Comparison of ENCODE assay signal across 18 cellular contexts in genomic region chr9:18672706-18673105, GRCh38.
"Had no signal": no experiment of that assay in that cellular context is flagged by ENCODE, and none has a peak within 500 bp of the region (broad histone marks: within the 10 kb centered on the region; RNA-seq: fewer than 3 reads in every experiment).

No MANE protein-coding gene starts in this region.

- ATAC-seq: heart left ventricle; naive thymus-derived CD4-positive, alpha-beta T cell; stimulated activated naive CD8-positive, alpha-beta T cell treated with anti-CD3 and anti-CD28 coated beads, Interleukin-15, Interleukin-2, amounts not matched to agents 100 U/mL and 50 U/mL, for 24 hours had no signal

- H3K4me1 Mint-ChIP-seq: naive thymus-derived CD4-positive, alpha-beta T cell had no signal

- H3K4me3 Mint-ChIP-seq: naive thymus-derived CD4-positive, alpha-beta T cell; nephron progenitor cell; type B pancreatic cell had no signal

- H3K36me3 ChIP-seq: heart left ventricle, sigmoid colon, suprapubic skin, thyroid gland, uterus had no signal

- H3K4me3 ChIP-seq: dorsolateral prefrontal cortex, heart left ventricle, sigmoid colon, suprapubic skin, thyroid gland, uterus had no signal

- H3K27ac Mint-ChIP-seq: naive thymus-derived CD4-positive, alpha-beta T cell; nephron progenitor cell; type B pancreatic cell had no signal

- H3K27me3 ChIP-seq: dorsolateral prefrontal cortex, heart left ventricle, sigmoid colon, suprapubic skin, thyroid gland, uterus had no signal

- H3K4me1 ChIP-seq: sigmoid colon, thyroid gland, uterus had no signal

- DNase-seq: cortex of kidney; dorsolateral prefrontal cortex; effector CD8-positive, alpha-beta T cell; foreskin melanocyte; heart left ventricle; hippocampal formation; left colon; mesendoderm; naive thymus-derived CD4-positive, alpha-beta T cell; nephron progenitor cell; sigmoid colon; small intestine; stimulated activated CD4-positive, alpha-beta T cell treated with anti-CD3 and anti-CD28 coated beads, Interleukin-12 subunit alpha, Interleukin-12 subunit beta, amount 100 ng/mL, for 4 hours; stimulated activated naive CD8-positive, alpha-beta T cell treated with anti-CD3 and anti-CD28 coated beads, Interleukin-15, Interleukin-2, amounts not matched to agents 100 U/mL and 50 U/mL, for 24 hours; thyroid gland; uterus had no signal

- H3K9me3 Mint-ChIP-seq: naive thymus-derived CD4-positive, alpha-beta T cell; nephron progenitor cell; type B pancreatic cell had no signal

- H3K36me3 Mint-ChIP-seq: naive thymus-derived CD4-positive, alpha-beta T cell had no signal

- H3K27me3 Mint-ChIP-seq: type B pancreatic cell had no signal

- H3K27ac ChIP-seq: dorsolateral prefrontal cortex, heart left ventricle, sigmoid colon, suprapubic skin, thyroid gland, uterus had no signal

- H3K9me3 ChIP-seq: heart left ventricle, sigmoid colon, suprapubic skin, thyroid gland, uterus had no signal

- FAIRE-seq: small intestine had no signal
